5 cellular contexts compared by ENCODE assay signal in genomic region chr22:16561093-16561658, GRCh38. TPM values are rescaled to one million over a fixed set of nuclear protein-coding genes. Genes with fewer than 3 reads are reported as not detected.
"Had no signal": no experiment of that assay in that cellular context is flagged by ENCODE, and none has a peak within 500 bp of the region (broad histone marks: within the 10 kb centered on the region; RNA-seq: fewer than 3 reads in every experiment).

No MANE protein-coding gene starts in this region.

RNA-seq across cellular contexts. Expression of gene CCT8L2, which starts 31.4 kb away (rescaled TPM):
- total RNA-seq: HepG2, HT-29, HT1080, IMR-90 had no signal
- polyA plus RNA-seq: HepG2, IgD-negative memory B cell, IMR-90 had no signal
